Comparison of ENCODE assay signal across 8 cellular contexts in the genomic region with DNA sequence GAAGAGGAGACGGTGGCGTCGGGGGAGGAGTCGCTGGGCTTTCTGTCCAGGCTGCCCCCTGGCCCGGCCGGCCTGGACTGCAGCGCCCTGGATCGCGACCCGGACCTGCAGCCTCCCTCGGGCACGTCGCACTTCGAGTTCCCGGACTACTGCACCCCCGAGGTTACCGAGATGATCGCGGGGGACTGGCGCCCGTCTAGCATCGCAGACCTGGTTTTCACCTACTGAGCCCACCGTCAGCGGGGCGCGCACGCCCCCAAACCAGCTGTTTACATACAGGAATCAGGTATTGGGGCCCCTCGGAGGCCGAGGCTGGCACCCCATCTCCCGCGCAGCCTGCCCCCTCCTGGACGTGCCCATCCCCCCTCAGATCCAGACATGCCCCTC. TPM values are rescaled to one million over a fixed set of nuclear protein-coding genes. Genes with fewer than 3 reads are reported as not detected.
DNase-seq lines count a peak whose midpoint lies in the region; ATAC-seq and TF ChIP-seq lines count a peak whose summit lies in the region.

No MANE protein-coding gene starts in this region.

- peak overlapping the region; percentile 71; the same call in 1 of the 2 replicates for H2AK5ac ChIP-seq in IMR-90 (ENCODE audit: low read depth, low read length)

- H2AFZ ChIP-seq in IMR-90 (replicated peaks; ENCODE audit: low read length, poor library complexity) = peak overlapping the region; percentile 97

- H3K9me1 ChIP-seq in IMR-90 (ENCODE audit: insufficient read depth, low read length) = peaks cover 4% of the 10 kb centered on the region; the same call in 1 of the 2 replicates

- no peak for ATAC-seq in IMR-90 (ENCODE audit: low read depth)

- peak overlapping the region; percentile 70 for H4K5ac ChIP-seq in IMR-90 (ENCODE audit: low read depth, low read length)

- peak overlapping the region in 1 of 2 experiments; percentile 68; a peak in 2 of 4 replicates for H4K8ac ChIP-seq in IMR-90 (ENCODE audit: low read depth in 2 of 2, low read length in 2 of 2)

- BruUV-seq in IMR-90 (replicated peaks; lab: Mats Ljungman, UMichigan) = no TSS peak

- POLR2A ChIA-PET in IMR-90 (lab: Charles Lee; ENCODE audit: unreplicated experiment) = interaction anchor here (0.6 kb wide), 1 partner anchor 30 kb away, joined by 3 read pairs; no protein-coding TSS in a partner anchor

- no peak for TF ChIP-seq CTCF in C4-2B (conservative IDR thresholded peaks at IDR 0.05)
- TF ChIP-seq CTCF in IMR-90 (conservative IDR thresholded peaks at IDR 0.05; ENCODE audit: low read depth, low read length) = no peak
- no peak for TF ChIP-seq CTCF in ascending aorta (IDR thresholded peaks at IDR 0.05)

- H3K4me1 ChIP-seq in IMR-90 (ENCODE audit: control insufficient read depth, insufficient read depth, low read length) (peaks cover 17% of the 10 kb centered on the region), ascending aorta (peaks cover 0 to 5% of the 10 kb centered on the region in 2 donors), subcutaneous abdominal adipose tissue (ENCODE audit: control insufficient read depth in 5 of 5, insufficient read depth in 5 of 5, low read length in 5 of 5) (peaks cover 0 to 37% (median 29%) of the 10 kb centered on the region in 5 donors)

- H3K4ac ChIP-seq in IMR-90 (ENCODE audit: low read depth, low read length) = peak overlapping the region; percentile 92

- in situ Hi-C loops in IMR-90 (cut with MboI; ENCODE audit: low sequenced_read_pairs) = no loop called here

- H3K27me3 ChIP-seq in IMR-90 (ENCODE audit: control insufficient read depth, insufficient read depth, low read length) (no peaks in the 10 kb centered on the region), ascending aorta (no peaks in the 10 kb centered on the region), subcutaneous abdominal adipose tissue (ENCODE audit: control insufficient read depth in 5 of 5, insufficient read depth in 4 of 5, low read length in 5 of 5) (no peaks in the 10 kb centered on the region)

- peak overlapping the region; percentile 80 for H4K91ac ChIP-seq in IMR-90 (ENCODE audit: insufficient read depth, low read depth, low read length)

- peak overlapping the region; percentile 99 for H2AK9ac ChIP-seq in IMR-90 (replicated peaks; ENCODE audit: low read depth, low read length, poor library complexity)

- H3K27ac ChIP-seq in C4-2B = peak overlapping the region; percentile 96
- H3K27ac ChIP-seq in IMR-90 (ENCODE audit: insufficient read depth, low read length) = peak overlapping the region; percentile 97
- H3K27ac ChIP-seq in ascending aorta = peak overlapping the region; percentile 77 to 98
- H3K27ac ChIP-seq in subcutaneous abdominal adipose tissue (ENCODE audit: low read depth, low read length) = peak overlapping the region; percentile 6

- peak overlapping the region; percentile 65; the same call in 1 of the 2 replicates for H3K18ac ChIP-seq in IMR-90 (ENCODE audit: low read depth, low read length)

- H3K9me3 ChIP-seq in IMR-90 (ENCODE audit: control insufficient read depth, insufficient read depth, low read length) = no peaks in the 10 kb centered on the region
- H3K9me3 ChIP-seq in ascending aorta = no peaks in the 10 kb centered on the region
- H3K9me3 ChIP-seq in subcutaneous abdominal adipose tissue (ENCODE audit: control insufficient read depth in 5 of 5, low read length in 5 of 5) = no peaks in the 10 kb centered on the region

- dilution Hi-C loops in IMR-90 (cut with HindIII; ENCODE audit: low sequenced_read_pairs, unreplicated experiment) = no loop called here

- TF ChIP-seq POLR2A in IMR-90 (IDR thresholded peaks at IDR 0.05; ENCODE audit: low read depth, low read length) = no peak

- intact Hi-C loops in IMR-90 (cut with micrococcal nuclease) = loop anchor here (1.0 kb wide), 1 partner anchor 29 kb away; a partner anchor contains a TSS
- intact Hi-C loops in ascending aorta (cut with DNase I) = loop anchor here (1.0 to 10.0 kb wide), 5 partner anchors 21 to 1568 kb away; a partner anchor contains a TSS

- H3K4me3 ChIP-seq in IMR-90 (ENCODE audit: insufficient read depth, low read depth, low read length) = peak overlapping the region; percentile 94
- H3K4me3 ChIP-seq in ascending aorta = peak overlapping the region; percentile 64 to 93
- peak overlapping the region in 4 of 5 donors; percentile 64 to 84 (median 82) for H3K4me3 ChIP-seq in subcutaneous abdominal adipose tissue (ENCODE audit: low read depth in 1 of 5, low read length in 5 of 5)

- H3K4me2 ChIP-seq in IMR-90 (ENCODE audit: low read depth, low read length) = peak overlapping the region; percentile 75

- peak overlapping the region; percentile 87 for H3K9ac ChIP-seq in IMR-90 (ENCODE audit: low read depth, low read length)
- no peak overlapping the region for H3K9ac ChIP-seq in subcutaneous abdominal adipose tissue (ENCODE audit: low read length in 5 of 5)

- WGBS in IMR-90 (ENCODE audit: extremely low coverage in 2 of 2, insufficient read length in 1 of 2), 2 experiments = 0% methylated on average over 21 of the region's 32 CpGs; no CpG with 5 or more reads in 1 of the 2 experiments

- H3K23ac ChIP-seq in IMR-90 (ENCODE audit: low read depth, low read length) = peak overlapping the region; percentile 79; the same call in 1 of the 2 replicates

- peak overlapping the region; percentile 83 for H3K14ac ChIP-seq in IMR-90 (replicated peaks; ENCODE audit: low read depth, low read length)

- CTCF ChIA-PET in IMR-90 (lab: Yijun Ruan, JAX) = no interaction called here

- H4K20me1 ChIP-seq in IMR-90 (ENCODE audit: insufficient read depth, low read length) = peaks cover 47% of the 10 kb centered on the region

- no peak overlapping the region for H2BK15ac ChIP-seq in IMR-90 (ENCODE audit: low read depth, low read length)

- H2BK20ac ChIP-seq in IMR-90 (ENCODE audit: low read depth, low read length) = no peak overlapping the region

- peaks cover 8% of the 10 kb centered on the region; the same call in 1 of the 2 replicates for H3K36me3 ChIP-seq in IMR-90 (ENCODE audit: control insufficient read depth, insufficient read depth, low read length)
- H3K36me3 ChIP-seq in ascending aorta = no peaks in the 10 kb centered on the region
- H3K36me3 ChIP-seq in subcutaneous abdominal adipose tissue (ENCODE audit: control insufficient read depth in 5 of 5, insufficient read depth in 5 of 5, low read length in 5 of 5) = no peaks in the 10 kb centered on the region

- no peak for TF ChIP-seq RAD21 in IMR-90 (IDR thresholded peaks at IDR 0.05; ENCODE audit: low read length)

- H2BK5ac ChIP-seq in IMR-90 (ENCODE audit: low read depth, low read length, poor library complexity, severe bottlenecking) = peak overlapping the region; percentile 92

- peaks cover 24 to 44% of the 10 kb centered on the region in 2 experiments; a peak in 3 of 4 replicates for H3K79me1 ChIP-seq in IMR-90 (ENCODE audit: low read depth in 1 of 2, low read length in 2 of 2)

- H3K56ac ChIP-seq in IMR-90 (ENCODE audit: extremely low read depth, insufficient read depth, low read length) = no peak overlapping the region

- 0 out of 2 replicates have a peak overlapping the region, but pooled peaks have one; percentile 27 for H2BK120ac ChIP-seq in IMR-90 (ENCODE audit: low read depth, low read length)

- no peak for DNase-seq in IMR-90
- DNase-seq in ascending aorta (ENCODE audit: low spot score in 2 of 2) = no peak
- DNase-seq in islet precursor cell = peak; percentile 73
- DNase-seq in superior temporal gyrus (ENCODE audit: extremely low spot score) = no peak
- DNase-seq in HuH-7.5 (ENCODE audit: low spot score) = no peak
- no peak for DNase-seq in stimulated activated CD4-positive, alpha-beta T cell treated with anti-CD3 and anti-CD28 coated beads, Interleukin-4, amount 100 ng/mL, for 24 hours

TF ChIP-seq in IMR-90, 13 proteins besides CTCF, POLR2A, EP300 and RAD21 (continues in another document):
- TF ChIP-seq NFE2L2 (IDR thresholded peaks at IDR 0.05; ENCODE audit: low read depth, low read length) (no peak), CEBPB (IDR thresholded peaks at IDR 0.05; ENCODE audit: low read depth, low read length) (no peak), FOS (IDR thresholded peaks at IDR 0.05; ENCODE audit: low read depth, low read length) (no peak)
- TF ChIP-seq, protein P1, sequence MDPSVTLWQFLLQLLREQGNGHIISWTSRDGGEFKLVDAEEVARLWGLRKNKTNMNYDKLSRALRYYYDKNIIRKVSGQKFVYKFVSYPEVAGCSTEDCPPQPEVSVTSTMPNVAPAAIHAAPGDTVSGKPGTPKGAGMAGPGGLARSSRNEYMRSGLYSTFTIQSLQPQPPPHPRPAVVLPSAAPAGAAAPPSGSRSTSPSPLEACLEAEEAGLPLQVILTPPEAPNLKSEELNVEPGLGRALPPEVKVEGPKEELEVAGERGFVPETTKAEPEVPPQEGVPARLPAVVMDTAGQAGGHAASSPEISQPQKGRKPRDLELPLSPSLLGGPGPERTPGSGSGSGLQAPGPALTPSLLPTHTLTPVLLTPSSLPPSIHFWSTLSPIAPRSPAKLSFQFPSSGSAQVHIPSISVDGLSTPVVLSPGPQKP (IDR thresholded peaks at IDR 0.05; ENCODE audit: borderline replicate concordance, low read depth, low read length) = no peak

RNA-seq across cellular contexts. Expression of a gene that starts 1.3 kb away (rescaled TPM):
- 1.1 TPM in 2 replicates for total RNA-seq in IMR-90 (2012; rRNA removed)
- 6.2 and 6.4 TPM in 2 replicates for polyA plus RNA-seq in IMR-90 (2012; rRNA removed)
- 9.7 and 10.0 TPM in 2 replicates for polyA plus RNA-seq in IMR-90 (2012; cell fraction: cytosol; rRNA removed)
- 15.8 and 22.6 TPM in 2 replicates for polyA plus RNA-seq in IMR-90 (2012; cell fraction: nucleus; rRNA removed; ENCODE audit: low replicate concordance)
- 6.2 TPM for total RNA-seq in ascending aorta

RNA-seq across cellular contexts. Expression of a gene that starts 20.3 kb away (rescaled TPM):
- total RNA-seq in IMR-90 (2012; rRNA removed) = 9.9 and 17.5 TPM in 2 replicates
- polyA plus RNA-seq in IMR-90 (2012; rRNA removed) = 75.1 and 101 TPM in 2 replicates
- polyA plus RNA-seq in IMR-90 (2012; cell fraction: cytosol; rRNA removed) = 67.5 and 73.6 TPM in 2 replicates
- polyA plus RNA-seq in IMR-90 (2012; cell fraction: nucleus; rRNA removed; ENCODE audit: low replicate concordance) = 35.0 and 62.6 TPM in 2 replicates
- total RNA-seq in ascending aorta = 24.5 TPM

RNA-seq across cellular contexts. Expression of a gene that starts 29.3 kb away (rescaled TPM):
- total RNA-seq in IMR-90 (2012; rRNA removed) = 10.9 and 13.9 TPM in 2 replicates
- polyA plus RNA-seq in IMR-90 (2012; rRNA removed) = 8.2 and 8.8 TPM in 2 replicates
- 7.4 and 8.5 TPM in 2 replicates for polyA plus RNA-seq in IMR-90 (2012; cell fraction: cytosol; rRNA removed)
- 5.2 and 7.5 TPM in 2 replicates for polyA plus RNA-seq in IMR-90 (2012; cell fraction: nucleus; rRNA removed; ENCODE audit: low replicate concordance)
- 15.6 TPM for total RNA-seq in ascending aorta

RNA-seq across cellular contexts. Expression of a gene that starts 36.1 kb away (rescaled TPM):
- 1.1 and 2.0 TPM in 2 replicates for total RNA-seq in IMR-90 (2012; rRNA removed)
- 9.4 and 9.8 TPM in 2 replicates for polyA plus RNA-seq in IMR-90 (2012; rRNA removed)
- 4.7 and 4.8 TPM in 2 replicates for polyA plus RNA-seq in IMR-90 (2012; cell fraction: cytosol; rRNA removed)
- polyA plus RNA-seq in IMR-90 (2012; cell fraction: nucleus; rRNA removed; ENCODE audit: low replicate concordance) = 15.6 and 30.1 TPM in 2 replicates
- total RNA-seq in ascending aorta = 0.32 TPM

RNA-seq across cellular contexts. Expression of a gene that starts 53.9 kb away (rescaled TPM):
- total RNA-seq in IMR-90 (2012; rRNA removed) (15.0 and 18.5 TPM in 2 replicates), ascending aorta (not detected)
- polyA plus RNA-seq in IMR-90 (2012; rRNA removed) = 23.2 and 23.4 TPM in 2 replicates
- 15.9 and 35.9 TPM in 2 replicates for polyA plus RNA-seq in IMR-90 (2012; cell fraction: cytosol; rRNA removed)
- 13.3 and 22.2 TPM in 2 replicates for polyA plus RNA-seq in IMR-90 (2012; cell fraction: nucleus; rRNA removed; ENCODE audit: low replicate concordance)

Comparison
In these comparisons a context has a peak if more than half of its experiments do, and no peak if none do; other contexts are left out.
1. H3K27ac ChIP-seq: peak in every context shown above with its lines; median percentile 97 in IMR-90; 96 in C4-2B; 88 in ascending aorta; 6 in subcutaneous abdominal adipose tissue.